In genomic region chr17:9021158-9021984, GRCh38 we compare ENCODE assay signal across 8 cellular contexts. TPM values are rescaled to one million over a fixed set of nuclear protein-coding genes. Genes with fewer than 3 reads are reported as not detected.
DNase-seq lines count a peak whose midpoint lies in the region; ATAC-seq and TF ChIP-seq lines count a peak whose summit lies in the region.

Gene NTN1 (plus strand): TSS chr17:9021510. CDS start chr17:9022374, 864 bp downstream.

- H4K20me1 ChIP-seq in neural progenitor cell (ENCODE audit: low read depth): peaks cover 34% of the 10 kb centered on the region

- H3K4me3 ChIP-seq in fibroblast of villous mesenchyme (ENCODE audit: low read depth, low read length) (peak within 1 kb of the TSS; percentile 53), neural progenitor cell (peak within 1 kb of the TSS; percentile 74), thoracic aorta (peak within 1 kb of the TSS; percentile 90)

- H3K9ac ChIP-seq in neural progenitor cell: no peak within 1 kb of the TSS

- ATAC-seq in CD4-positive, alpha-beta T cell (ENCODE audit: poor library complexity): peak; percentile 84
- peak; percentile 53 for ATAC-seq in GM21619 (IDR thresholded peaks at IDR 0.05; ENCODE audit: unreplicated experiment)
- ATAC-seq in activated T-cell treated with anti-CD3 and anti-CD28 coated beads, Interleukin-2, amount 50 U/mL, for 72 hours (replicated peaks in 1 of 2): peak; percentile 86 to 88
- peak; percentile 46 for ATAC-seq in thoracic aorta (ENCODE audit: insufficient number of reproducible peaks, low FRiP score, low read depth)

- peaks cover 80% of the 10 kb centered on the region for H3K27me3 ChIP-seq in CD4-positive, alpha-beta T cell (ENCODE audit: control insufficient read depth, insufficient read depth, low read length)
- H3K27me3 ChIP-seq in neural progenitor cell: peaks cover 100% of the 10 kb centered on the region
- no peaks in the 10 kb centered on the region for H3K27me3 ChIP-seq in thoracic aorta (replicated peaks; ENCODE audit: insufficient read depth)

- peaks cover 20% of the 10 kb centered on the region for H3K4me1 Mint-ChIP-seq in CD4-positive, alpha-beta T cell (ENCODE audit: low read depth)
- H3K4me1 Mint-ChIP-seq in activated T-cell treated with anti-CD3 and anti-CD28 coated beads, Interleukin-2, amount 50 U/mL, for 72 hours (ENCODE audit: low read depth): peaks cover 6% of the 10 kb centered on the region
- H3K4me1 Mint-ChIP-seq in neural progenitor cell: peaks cover 11% of the 10 kb centered on the region

- no peak within 1 kb of the TSS for H3K27ac ChIP-seq in CD4-positive, alpha-beta T cell (ENCODE audit: low read depth, low read length)
- H3K27ac ChIP-seq in neural progenitor cell (no peak within 1 kb of the TSS), thoracic aorta (peak within 1 kb of the TSS; percentile 76 to 89)

- H3F3A ChIP-seq in neural progenitor cell (ENCODE audit: low read depth): peaks cover 31% of the 10 kb centered on the region

- peak within 1 kb of the TSS; percentile 84 for H2AFZ ChIP-seq in neural progenitor cell (replicated peaks)

- H3K27ac Mint-ChIP-seq in CD4-positive, alpha-beta T cell: no peak within 1 kb of the TSS
- H3K27ac Mint-ChIP-seq in activated T-cell treated with anti-CD3 and anti-CD28 coated beads, Interleukin-2, amount 50 U/mL, for 72 hours: no peak within 1 kb of the TSS
- no peak within 1 kb of the TSS for H3K27ac Mint-ChIP-seq in neural progenitor cell

- no peaks in the 10 kb centered on the region for H3K79me2 ChIP-seq in neural progenitor cell (ENCODE audit: low read depth)

- POLR2A ChIA-PET in CD4-positive, alpha-beta T cell (lab: Charles Lee): no interaction called here

- no peaks in the 10 kb centered on the region for H3K9me3 ChIP-seq in CD4-positive, alpha-beta T cell (ENCODE audit: control insufficient read depth, low read length)
- H3K9me3 ChIP-seq in neural progenitor cell (ENCODE audit: low read depth) (no peaks in the 10 kb centered on the region), thoracic aorta (no peaks in the 10 kb centered on the region)

- H3K4me1 ChIP-seq in neural progenitor cell: peaks cover 45% of the 10 kb centered on the region
- H3K4me1 ChIP-seq in thoracic aorta (ENCODE audit: control insufficient read depth in 1 of 2, low read depth in 2 of 2): peaks cover 4 to 21% of the 10 kb centered on the region in 2 donors

- peak within 1 kb of the TSS; percentile 99 for H3K4me2 ChIP-seq in neural progenitor cell

- no peak for TF ChIP-seq CTCF in CD4-positive, alpha-beta T cell (IDR thresholded peaks at IDR 0.05)
- no peak for TF ChIP-seq CTCF in fibroblast of villous mesenchyme (IDR thresholded peaks at IDR 0.05; ENCODE audit: insufficient read depth, low read depth, low read length)
- TF ChIP-seq CTCF in neural progenitor cell (IDR thresholded peaks at IDR 0.05): peak; percentile 2
- TF ChIP-seq CTCF in thoracic aorta (IDR thresholded peaks at IDR 0.05): no peak

- peak within 1 kb of the TSS; percentile 74 for H3K4me3 Mint-ChIP-seq in CD4-positive, alpha-beta T cell
- H3K4me3 Mint-ChIP-seq in activated T-cell treated with anti-CD3 and anti-CD28 coated beads, Interleukin-2, amount 50 U/mL, for 72 hours: peak within 1 kb of the TSS; percentile 82 to 92
- peak within 1 kb of the TSS; percentile 84 for H3K4me3 Mint-ChIP-seq in neural progenitor cell

- no peaks in the 10 kb centered on the region for H3K36me3 ChIP-seq in neural progenitor cell
- no peaks in the 10 kb centered on the region for H3K36me3 ChIP-seq in thoracic aorta

- peaks cover 4% of the 10 kb centered on the region for H3K36me3 Mint-ChIP-seq in CD4-positive, alpha-beta T cell (ENCODE audit: low read depth)
- peaks cover 0 to 2% of the 10 kb centered on the region in 2 donors for H3K36me3 Mint-ChIP-seq in activated T-cell treated with anti-CD3 and anti-CD28 coated beads, Interleukin-2, amount 50 U/mL, for 72 hours (ENCODE audit: insufficient read depth in 2 of 2)
- no peaks in the 10 kb centered on the region for H3K36me3 Mint-ChIP-seq in neural progenitor cell

- DNase-seq in CD4-positive, alpha-beta T cell: peak in 9 of 10 experiments; percentile 25 to 59 (median 33)
- DNase-seq in NCI-H1694 treated with DMSO at 0.1 percent for 48 hours (lab: John Stamatoyannopoulos, UW): peak; percentile 30
- DNase-seq in activated T-cell treated with anti-CD3 and anti-CD28 coated beads, Interleukin-2, amount 50 U/mL, for 72 hours: peak; percentile 75 to 78
- peak; percentile 7 for DNase-seq in fibroblast of villous mesenchyme (ENCODE audit: low read depth)
- DNase-seq in neural progenitor cell (ENCODE audit: low spot score): peak; percentile 83
- DNase-seq in thoracic aorta (ENCODE audit: low spot score): no peak
- DNase-seq in DMS114 treated with DMSO at 0.1 percent for 48 hours (lab: John Stamatoyannopoulos, UW; ENCODE audit: unreplicated experiment): no peak

- peaks cover 58% of the 10 kb centered on the region for H3K27me3 Mint-ChIP-seq in CD4-positive, alpha-beta T cell
- H3K27me3 Mint-ChIP-seq in activated T-cell treated with anti-CD3 and anti-CD28 coated beads, Interleukin-2, amount 50 U/mL, for 72 hours (ENCODE audit: low read depth): peaks cover 53% of the 10 kb centered on the region
- H3K27me3 Mint-ChIP-seq in neural progenitor cell (ENCODE audit: insufficient read depth, low read depth): peaks cover 54% of the 10 kb centered on the region

- H3K9me3 Mint-ChIP-seq in CD4-positive, alpha-beta T cell: no peaks in the 10 kb centered on the region
- H3K9me3 Mint-ChIP-seq in activated T-cell treated with anti-CD3 and anti-CD28 coated beads, Interleukin-2, amount 50 U/mL, for 72 hours: no peaks in the 10 kb centered on the region
- H3K9me3 Mint-ChIP-seq in neural progenitor cell: peaks cover 2% of the 10 kb centered on the region

- intact Hi-C loops in CD4-positive, alpha-beta T cell (cut with DNase I, micrococcal nuclease): no loop called here

- CTCF ChIA-PET in CD4-positive, alpha-beta T cell (lab: Charles Lee): no interaction called here

RNA-seq across cellular contexts. Expression of gene NTN1, which starts in this region (rescaled TPM):
- total RNA-seq in CD4-positive, alpha-beta T cell: under 1 TPM; 0.08 to 0.14 TPM
- 1 to 10 TPM in 1 of 2 donors, under 1 TPM in 1; 0.69 to 1.5 TPM for total RNA-seq in activated T-cell treated with anti-CD3 and anti-CD28 coated beads, Interleukin-2, amount 50 U/mL, for 72 hours
- total RNA-seq in fibroblast of villous mesenchyme: under 0.01 TPM in 2 replicates
- 0.45 and 2.4 TPM in 2 replicates for total RNA-seq in neural progenitor cell (ENCODE audit: low replicate concordance)
- 10 to 100 TPM; 68.8 to 79.0 TPM for total RNA-seq in thoracic aorta

Comparison
In these comparisons a context has a peak if more than half of its experiments do, and no peak if none do; other contexts are left out.
1. RNA of gene NTN1 (total RNA-seq): 68.8 to 79.0 TPM in thoracic aorta; 0.69 to 1.5 TPM in activated T-cell treated with anti-CD3 and anti-CD28 coated beads, Interleukin-2, amount 50 U/mL, for 72 hours, 0.45 to 2.4 TPM in neural progenitor cell, 0.08 to 0.14 TPM in CD4-positive, alpha-beta T cell and under 0.01 TPM in fibroblast of villous mesenchyme; every median in the first group is over 10 times any median in the second.
2. Peak in DNase-seq and ATAC-seq in CD4-positive, alpha-beta T cell; RNA of the gene not detected or under 1 TPM.
3. Peak in DNase-seq and H3K4me3 ChIP-seq in fibroblast of villous mesenchyme; RNA of the gene not detected or under 1 TPM.
4. DNase-seq: peak in NCI-H1694 treated with DMSO at 0.1 percent for 48 hours (single experiment), activated T-cell treated with anti-CD3 and anti-CD28 coated beads, Interleukin-2, amount 50 U/mL, for 72 hours (2 of 2) and neural progenitor cell (single experiment); none in thoracic aorta (single experiment) and DMS114 treated with DMSO at 0.1 percent for 48 hours (single experiment).
5. H3K27ac ChIP-seq: peak in thoracic aorta (2 of 2); none in CD4-positive, alpha-beta T cell (single experiment) and neural progenitor cell (single experiment).
6. Peak in every context shown above with its lines, with median percentiles within 50 percentile points of each other: ATAC-seq, H3K4me3 Mint-ChIP-seq and H3K4me3 ChIP-seq.